In genomic region chr15:52994290-52994689, GRCh38 we compare ENCODE assay signal across 35 cellular contexts.
"Had no signal": no experiment of that assay in that cellular context is flagged by ENCODE, and none has a peak within 500 bp of the region (broad histone marks: within the 10 kb centered on the region; RNA-seq: fewer than 3 reads in every experiment).

No MANE protein-coding gene starts in this region.

- H3K9me3 ChIP-seq: MG63 had no signal

- H3K27ac ChIP-seq: KMS-11 had no signal

- H3K9ac ChIP-seq: KMS-11 had no signal

- H3K36me3 ChIP-seq: MG63 had no signal

- H3K27me3 ChIP-seq: MG63 had no signal

- DNase-seq: Karpas-422, Kasumi-1, KG1, MG63, MM.1S, MV-4-11, NCI-H1048, NCI-H1092, NCI-H1092 treated with DMSO at 0.1 percent for 48 hours, NCI-H1105, NCI-H1105 treated with DMSO at 0.1 percent for 48 hours, NCI-H1417, NCI-H1417 treated with DMSO at 0.1 percent for 48 hours, NCI-H1436, NCI-H1436 treated with DMSO at 0.1 percent for 48 hours, NCI-H146, NCI-H1694, NCI-H1694 treated with DMSO at 0.1 percent for 48 hours, NCI-H187, NCI-H187 treated with DMSO at 0.1 percent for 48 hours, NCI-H1930, NCI-H2029, NCI-H2029 treated with DMSO at 0.1 percent for 48 hours, NCI-H2081, NCI-H2081 treated with DMSO at 0.1 percent for 48 hours, NCI-H2107, NCI-H2171, NCI-H2171 treated with DMSO at 0.1 percent for 48 hours, NCI-H2227 treated with DMSO at 0.1 percent for 48 hours, NCI-H226, NCI-H345, NCI-H446, NCI-H446 treated with DMSO at 0.1 percent for 48 hours, NCI-H510A had no signal

- H3K4me2 ChIP-seq: KMS-11 had no signal

- H3K4me3 ChIP-seq: MG63 had no signal
